ENCODE assay signal across 8 cellular contexts in the genomic region with DNA sequence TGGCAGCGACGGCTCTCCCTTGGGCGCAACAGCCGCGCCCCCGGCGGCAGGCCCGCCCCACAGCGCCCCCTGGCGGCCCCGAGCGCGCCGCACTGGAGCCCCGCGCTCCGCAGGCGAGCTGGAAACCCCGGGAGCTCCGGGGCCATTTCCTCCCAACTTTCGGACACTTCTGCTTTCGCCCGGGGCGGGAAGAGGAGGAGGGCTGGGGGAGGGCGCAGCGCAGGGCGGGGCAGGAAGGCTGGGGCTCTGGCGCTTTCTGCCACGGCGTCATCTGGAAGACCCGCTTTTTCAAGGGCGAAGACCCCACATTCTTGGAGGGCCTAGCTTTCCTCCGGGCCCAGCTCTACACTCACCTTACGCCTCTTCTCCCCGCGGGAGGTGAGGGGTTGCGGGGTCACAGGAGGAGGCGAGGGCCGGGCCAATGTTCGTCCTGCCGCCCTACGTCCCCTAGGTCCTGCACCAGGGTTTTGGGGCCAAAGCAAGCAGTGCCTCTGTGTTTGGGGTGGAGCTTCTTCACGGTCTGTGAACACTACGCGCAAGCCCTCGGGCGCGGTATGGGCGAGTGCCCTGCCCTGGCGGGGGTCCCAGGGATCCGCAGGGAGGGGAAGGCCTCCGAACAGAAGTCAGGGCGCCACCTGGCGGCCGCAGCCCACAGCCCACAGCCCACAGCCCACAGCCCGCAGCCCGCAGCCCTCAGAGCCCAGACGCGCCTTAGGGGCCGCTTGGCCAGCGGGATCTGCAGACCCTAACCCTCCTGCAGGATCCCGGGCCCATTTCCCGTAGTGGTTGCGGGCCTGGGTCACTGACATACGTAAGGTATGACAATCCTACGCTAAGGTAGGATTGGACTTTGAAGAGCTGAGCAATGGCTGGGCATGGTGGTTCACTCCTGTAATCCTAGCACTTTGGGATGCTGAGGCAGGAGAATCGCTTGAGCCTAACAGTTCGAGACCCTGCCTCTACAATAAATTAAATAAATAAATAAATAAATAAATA. TPM values are rescaled to one million over a fixed set of nuclear protein-coding genes. Genes with fewer than 3 reads are reported as not detected.
DNase-seq lines count a peak whose midpoint lies in the region; ATAC-seq and TF ChIP-seq lines count a peak whose summit lies in the region.

No MANE protein-coding gene starts in this region.

- H3K9me3 ChIP-seq in parathyroid adenoma (ENCODE audit: control insufficient read depth, low read length) (no peaks in the 10 kb centered on the region), tibial artery (no peaks in the 10 kb centered on the region)

- peaks cover 4% of the 10 kb centered on the region for H3K4me1 ChIP-seq in parathyroid adenoma
- H3K4me1 ChIP-seq in tibial artery: peaks cover 0 to 17% (median 10%) of the 10 kb centered on the region in 4 donors

- intact Hi-C loops in Right ventricle myocardium superior (cut with DNase I): loop anchor here (2.0 to 5.0 kb wide), 2 partner anchors 218 to 321 kb away; a partner anchor contains a TSS
- intact Hi-C loops in tibial artery (cut with DNase I; ENCODE audit: low total_unique reads): loop anchor here (2.0 to 10.0 kb wide), 2 partner anchors 81 to 321 kb away; a partner anchor contains a TSS

- CTCF ChIA-PET in GM10248 (lab: Yijun Ruan, JAX): interaction anchor here (0.6 to 19.3 kb wide), 134 partner anchors 8 to 1902 kb away, joined by 3 to 503 read pairs (median 4); a partner anchor contains a TSS

- peak overlapping the region; percentile 84 for H3K4me3 Mint-ChIP-seq in activated naive CD8-positive, alpha-beta T cell treated with anti-CD3 and anti-CD28 coated beads, Interleukin-2, amount 10 ng/mL, durations not matched to agents 7 days and 5 days

- peak overlapping the region; percentile 94 for H2AFZ ChIP-seq in parathyroid adenoma

- ATAC-seq in HG02610 (IDR thresholded peaks at IDR 0.05; ENCODE audit: unreplicated experiment) (peak; percentile 73), Right ventricle myocardium superior (ENCODE audit: poor library complexity) (peak; percentile 97)
- peak; percentile 86 for ATAC-seq in activated naive CD8-positive, alpha-beta T cell treated with anti-CD3 and anti-CD28 coated beads, Interleukin-2, amount 10 ng/mL, durations not matched to agents 7 days and 5 days (ENCODE audit: low read depth)

- H3K27ac ChIP-seq in parathyroid adenoma: peak overlapping the region; percentile 87
- peak overlapping the region; percentile 89 to 95 for H3K27ac ChIP-seq in tibial artery

- POLR2A ChIA-PET in GM10248 (lab: Yijun Ruan, JAX): interaction anchor here (0.6 to 1.1 kb wide), 3 partner anchors 167 to 322 kb away, joined by 3 to 6 read pairs (median 4); a partner anchor contains a TSS
- POLR2A ChIA-PET in activated naive CD8-positive, alpha-beta T cell treated with anti-CD3 and anti-CD28 coated beads, Interleukin-2, amount 10 ng/mL, durations not matched to agents 7 days and 5 days (lab: Charles Lee): interaction anchor here (0.6 to 2.5 kb wide), 5 partner anchors 187 to 468 kb away, joined by 4 to 16 read pairs (median 5); a partner anchor contains a TSS

- no peaks in the 10 kb centered on the region for H3K36me3 Mint-ChIP-seq in activated naive CD8-positive, alpha-beta T cell treated with anti-CD3 and anti-CD28 coated beads, Interleukin-2, amount 10 ng/mL, durations not matched to agents 7 days and 5 days

- TF ChIP-seq CTCF in GM10248 (IDR thresholded peaks at IDR 0.05; ENCODE audit: control extremely low read depth, extremely low read depth, low read depth, missing control alignments) (peak; percentile 91), parathyroid adenoma (IDR thresholded peaks at IDR 0.05) (peak; percentile 93), tibial artery (IDR thresholded peaks at IDR 0.05) (peak; percentile 89 to 93)

- H3K4me3 ChIP-seq in parathyroid adenoma (ENCODE audit: low read depth, low read length): peak overlapping the region; percentile 72
- peak overlapping the region; percentile 74 to 78 for H3K4me3 ChIP-seq in tibial artery

- DNase-seq in GM10248 (ENCODE audit: extremely low spot score): peak; percentile 90
- peak; percentile 68 for DNase-seq in NCI-H1048 (lab: John Stamatoyannopoulos, UW)
- peak; percentile 87 for DNase-seq in SKM-1 treated with dmso at 0.1 percent for 144 hours (lab: John Stamatoyannopoulos, UW; ENCODE audit: unreplicated experiment)
- DNase-seq in activated naive CD8-positive, alpha-beta T cell treated with anti-CD3 and anti-CD28 coated beads, Interleukin-2, amount 10 ng/mL, durations not matched to agents 7 days and 5 days: peak; percentile 91
- DNase-seq in Right ventricle myocardium superior: peak; percentile 97
- DNase-seq in tibial artery: peak; percentile 91 to 95

- H3K9ac ChIP-seq in parathyroid adenoma: peak overlapping the region; percentile 8

- H3K4me2 ChIP-seq in parathyroid adenoma (ENCODE audit: low read length): peak overlapping the region; percentile 98

- H3K4me1 Mint-ChIP-seq in activated naive CD8-positive, alpha-beta T cell treated with anti-CD3 and anti-CD28 coated beads, Interleukin-2, amount 10 ng/mL, durations not matched to agents 7 days and 5 days: peaks cover 4% of the 10 kb centered on the region

- H3K27ac Mint-ChIP-seq in activated naive CD8-positive, alpha-beta T cell treated with anti-CD3 and anti-CD28 coated beads, Interleukin-2, amount 10 ng/mL, durations not matched to agents 7 days and 5 days: peak overlapping the region; percentile 80

- peaks cover 39% of the 10 kb centered on the region for H3K27me3 Mint-ChIP-seq in activated naive CD8-positive, alpha-beta T cell treated with anti-CD3 and anti-CD28 coated beads, Interleukin-2, amount 10 ng/mL, durations not matched to agents 7 days and 5 days

- no peaks in the 10 kb centered on the region for H3K36me3 ChIP-seq in parathyroid adenoma (ENCODE audit: control insufficient read depth, insufficient read depth, low read length)
- no peaks in the 10 kb centered on the region for H3K36me3 ChIP-seq in tibial artery

- H3K27me3 ChIP-seq in parathyroid adenoma (ENCODE audit: control insufficient read depth, insufficient read depth, low read length) (no peaks in the 10 kb centered on the region), tibial artery (no peaks in the 10 kb centered on the region)

- H3K9me3 Mint-ChIP-seq in activated naive CD8-positive, alpha-beta T cell treated with anti-CD3 and anti-CD28 coated beads, Interleukin-2, amount 10 ng/mL, durations not matched to agents 7 days and 5 days: no peaks in the 10 kb centered on the region

- no peaks in the 10 kb centered on the region for H3K79me2 ChIP-seq in parathyroid adenoma

RNA-seq across cellular contexts. Expression of a gene that starts 31.1 kb away (rescaled TPM):
- not detected for total RNA-seq in activated naive CD8-positive, alpha-beta T cell treated with anti-CD3 and anti-CD28 coated beads, Interleukin-2, amount 10 ng/mL, durations not matched to agents 7 days and 5 days
- total RNA-seq in Right ventricle myocardium superior: not detected

RNA-seq across cellular contexts. Expression of a gene that starts 31.2 kb away (rescaled TPM):
- total RNA-seq in activated naive CD8-positive, alpha-beta T cell treated with anti-CD3 and anti-CD28 coated beads, Interleukin-2, amount 10 ng/mL, durations not matched to agents 7 days and 5 days: not detected
- total RNA-seq in Right ventricle myocardium superior: not detected

Comparison
In these comparisons a context has a peak if more than half of its experiments do, and no peak if none do; other contexts are left out.
1. Peak in every context shown above with its lines: DNase-seq, ATAC-seq, H3K4me3 ChIP-seq and H3K27ac ChIP-seq.